33 cellular contexts compared by ENCODE assay signal in genomic region chr1:18714404-18715175, GRCh38.
"Had no signal": no experiment of that assay in that cellular context is flagged by ENCODE, and none has a peak within 500 bp of the region (broad histone marks: within the 10 kb centered on the region; RNA-seq: fewer than 3 reads in every experiment).

No MANE protein-coding gene starts in this region.

- H3K27ac ChIP-seq: adrenal gland, body of pancreas, cardiac muscle cell, colonic mucosa, dorsolateral prefrontal cortex, foreskin keratinocyte, gastrocnemius medialis, heart right ventricle, VCaP had no signal

- H3K4me1 ChIP-seq: adrenal gland, colonic mucosa, foreskin keratinocyte, gastrocnemius medialis had no signal

- H3K27ac Mint-ChIP-seq: activated B cell treated with CpG ODN at 0.5 μM for 24 hours; activated CD8-positive, alpha-beta T cell treated with anti-CD3 and anti-CD28 coated beads for 36 hours; activated naive CD4-positive, alpha-beta T cell treated with anti-CD3 and anti-CD28 coated beads for 36 hours; activated naive CD4-positive, alpha-beta T cell treated with anti-CD3 and anti-CD28 coated beads, Interleukin-2, amount 50 U/mL, for 24 hours; activated naive CD8-positive, alpha-beta T cell treated with anti-CD3 and anti-CD28 coated beads for 36 hours; activated naive CD8-positive, alpha-beta T cell treated with anti-CD3 and anti-CD28 coated beads, Interleukin-2, amount 50 U/mL, for 24 hours; activated T-helper 2 cell treated with anti-CD3 and anti-CD28 coated beads, Interferon-gamma antibody, Interleukin-2, Interleukin-4, amounts not matched to agents 10 μg/mL and 5 μg/mL and 100 μg/mL, durations not matched to agents 14 hours and 24 hours and 36 hours; dendritic cell treated with granulocyte-macrophage colony-stimulating factor and Interleukin-4, amounts not matched to agents 40 ng/mL and 50 ng/mL, for 4 days; endodermal cell; T-helper 17 cell; T-helper 2 cell treated with Interferon-gamma antibody and Interleukin-4, amounts not matched to agents 5 μg/mL and 100 μg/mL, for 36 hours had no signal

- H3K9me3 Mint-ChIP-seq: activated B cell treated with CpG ODN at 0.5 μM for 24 hours; activated CD8-positive, alpha-beta T cell treated with anti-CD3 and anti-CD28 coated beads for 36 hours; activated naive CD4-positive, alpha-beta T cell treated with anti-CD3 and anti-CD28 coated beads for 36 hours; activated naive CD4-positive, alpha-beta T cell treated with anti-CD3 and anti-CD28 coated beads, Interleukin-2, amount 50 U/mL, for 24 hours; activated naive CD8-positive, alpha-beta T cell treated with anti-CD3 and anti-CD28 coated beads for 36 hours; activated naive CD8-positive, alpha-beta T cell treated with anti-CD3 and anti-CD28 coated beads, Interleukin-2, amount 50 U/mL, for 24 hours; activated T-cell treated with anti-CD3 and anti-CD28 coated beads, Interleukin-2, amount 50 U/mL, for 4 hours; activated T-helper 2 cell treated with anti-CD3 and anti-CD28 coated beads, Interferon-gamma antibody, Interleukin-2, Interleukin-4, amounts not matched to agents 10 μg/mL and 5 μg/mL and 100 μg/mL, durations not matched to agents 14 hours and 24 hours and 36 hours; dendritic cell treated with granulocyte-macrophage colony-stimulating factor and Interleukin-4, amounts not matched to agents 40 ng/mL and 50 ng/mL, for 4 days; endodermal cell; T-helper 2 cell treated with Interferon-gamma antibody and Interleukin-4, amounts not matched to agents 5 μg/mL and 100 μg/mL, for 36 hours had no signal

- H3K36me3 Mint-ChIP-seq: activated naive CD4-positive, alpha-beta T cell treated with anti-CD3 and anti-CD28 coated beads, Interleukin-2, amount 50 U/mL, for 24 hours; activated naive CD8-positive, alpha-beta T cell treated with anti-CD3 and anti-CD28 coated beads for 36 hours had no signal

- H3K9me3 ChIP-seq: adrenal gland, body of pancreas, colonic mucosa, gastrocnemius medialis, heart right ventricle had no signal

- H3K36me3 ChIP-seq: adrenal gland, cardiac muscle cell, colonic mucosa, gastrocnemius medialis, heart right ventricle had no signal

- H3K4me3 ChIP-seq: adrenal gland, body of pancreas, cardiac muscle cell, colonic mucosa, dorsolateral prefrontal cortex, gastrocnemius medialis, heart right ventricle had no signal

- H3K4me3 Mint-ChIP-seq: activated B cell treated with CpG ODN at 0.5 μM for 24 hours; activated CD8-positive, alpha-beta T cell treated with anti-CD3 and anti-CD28 coated beads for 36 hours; activated naive CD4-positive, alpha-beta T cell treated with anti-CD3 and anti-CD28 coated beads for 36 hours; activated naive CD4-positive, alpha-beta T cell treated with anti-CD3 and anti-CD28 coated beads, Interleukin-2, amount 50 U/mL, for 24 hours; activated naive CD8-positive, alpha-beta T cell treated with anti-CD3 and anti-CD28 coated beads for 36 hours; activated naive CD8-positive, alpha-beta T cell treated with anti-CD3 and anti-CD28 coated beads, Interleukin-2, amount 50 U/mL, for 24 hours; activated T-cell treated with anti-CD3 and anti-CD28 coated beads, Interleukin-2, amount 50 U/mL, for 4 hours; dendritic cell treated with granulocyte-macrophage colony-stimulating factor and Interleukin-4, amounts not matched to agents 40 ng/mL and 50 ng/mL, for 4 days; endodermal cell; T-helper 17 cell; T-helper 2 cell treated with Interferon-gamma antibody and Interleukin-4, amounts not matched to agents 5 μg/mL and 100 μg/mL, for 36 hours had no signal

- DNase-seq: activated B cell treated with CpG ODN at 0.5 μM for 24 hours; activated CD4-positive, alpha-beta T cell treated with anti-CD3 and anti-CD28 coated beads for 48 hours; activated CD4-positive, alpha-beta T cell treated with anti-CD3 and anti-CD28 coated beads, Interleukin-2, amount 50 U/mL, for 1 hour; activated CD4-positive, alpha-beta T cell treated with anti-CD3 and anti-CD28 coated beads, Interleukin-2, amount 50 U/mL, for 48 hours; activated CD8-positive, alpha-beta memory T cell treated with anti-CD3 and anti-CD28 coated beads for 24 hours; activated CD8-positive, alpha-beta T cell treated with anti-CD3 and anti-CD28 coated beads for 36 hours; activated effector memory CD4-positive, alpha-beta T cell treated with anti-CD3 and anti-CD28 coated beads, Interleukin-2, amount 50 U/mL, for 16 hours; activated naive CD4-positive, alpha-beta T cell treated with anti-CD3 and anti-CD28 coated beads for 36 hours; activated naive CD8-positive, alpha-beta T cell treated with anti-CD3 and anti-CD28 coated beads for 36 hours; activated naive CD8-positive, alpha-beta T cell treated with anti-CD3 and anti-CD28 coated beads, Interleukin-2, amount 50 U/mL, for 24 hours; activated T-cell treated with anti-CD3 and anti-CD28 coated beads, Interleukin-2, amount 50 U/mL, for 4 hours; adrenal gland; amygdala; aorta; body of pancreas; central memory CD4-positive, alpha-beta T cell; cerebellar nuclear complex; colonic mucosa; dorsolateral prefrontal cortex; effector memory CD4-positive, alpha-beta T cell; endodermal cell; foreskin keratinocyte; gastrocnemius medialis; heart right ventricle; T-helper 1 cell; T-helper 17 cell; T1000 had no signal
